Comparison of ENCODE assay signal across 9 cellular contexts in the genomic region with DNA sequence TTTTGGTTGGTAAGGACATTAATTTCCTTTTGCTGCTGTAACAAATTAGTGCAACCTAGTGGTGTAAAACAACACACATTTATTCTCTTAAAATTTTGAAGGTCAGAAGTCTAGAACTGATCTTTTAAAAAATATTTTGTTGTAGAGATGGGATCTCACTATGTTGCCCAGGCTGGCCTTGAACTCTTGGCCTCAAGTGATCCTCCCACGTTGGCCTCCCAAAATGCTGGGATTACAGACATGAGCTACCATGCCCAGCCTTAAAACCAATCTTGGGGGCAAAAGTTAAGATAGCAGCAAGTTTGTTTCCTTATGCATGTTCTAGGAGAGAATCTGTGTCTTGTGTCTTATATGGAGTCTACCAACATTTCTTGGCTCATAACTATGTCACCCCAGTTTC.
"Had no signal": no experiment of that assay in that cellular context is flagged by ENCODE, and none has a peak within 500 bp of the region (broad histone marks: within the 10 kb centered on the region; RNA-seq: fewer than 3 reads in every experiment).

No MANE protein-coding gene starts in this region.

- H3K27ac Mint-ChIP-seq: HFFc6, IgD-negative memory B cell had no signal

- H3K27me3 Mint-ChIP-seq: IgD-negative memory B cell had no signal

- H3K4me3 Mint-ChIP-seq: HFFc6, IgD-negative memory B cell had no signal

- H3K4me1 ChIP-seq: HAP-1 had no signal

- H2AFZ ChIP-seq: GM23248 had no signal

- H3K9me3 ChIP-seq: HAP-1 had no signal

- H3K9me3 Mint-ChIP-seq: HFFc6, IgD-negative memory B cell had no signal

- H3K4me3 ChIP-seq: GM23248, HAP-1 had no signal

- H3K9ac ChIP-seq: GM23248 had no signal

- DNase-seq: GM23248, GOT3, H7, HFFc6, KBM-7 had no signal

- H3K36me3 ChIP-seq: HAP-1 had no signal

- H3K27ac ChIP-seq: GM23248 had no signal

- FAIRE-seq: HTR-8/SVneo had no signal

- ATAC-seq: HCT116 had no signal
